In genomic region chr15:62046064-62046779, GRCh38 we compare ENCODE assay signal across 11 cellular contexts. TPM values are rescaled to one million over a fixed set of nuclear protein-coding genes. Genes with fewer than 3 reads are reported as not detected.
DNase-seq lines count a peak whose midpoint lies in the region; ATAC-seq, FAIRE-seq and TF ChIP-seq lines count a peak whose summit lies in the region.
"Had no signal": no experiment of that assay in that cellular context is flagged by ENCODE, and none has a peak within 500 bp of the region (broad histone marks: within the 10 kb centered on the region; RNA-seq: fewer than 3 reads in every experiment).

No MANE protein-coding gene starts in this region.

- H3K4me1 ChIP-seq in SJCRH30: no peaks in the 10 kb centered on the region
- no peaks in the 10 kb centered on the region for H3K4me1 ChIP-seq in H9 (ENCODE audit: insufficient read depth, low read length)

- H3K23ac ChIP-seq in H9 (ENCODE audit: insufficient read length, low read depth, low read length): no peak overlapping the region

- DNase-seq in T-helper 17 cell (no peak), SJCRH30 (no peak), H9 (no peak)
- DNase-seq: C1 segment of cervical spinal cord, NCI-H524 treated with DMSO at 0.1 percent for 48 hours had no signal

- H3K9ac ChIP-seq in H9 (ENCODE audit: extremely low read depth, insufficient read length, low read length): no peak overlapping the region

- H3K4me2 ChIP-seq in H9 (ENCODE audit: insufficient read depth, insufficient read length, low read length): no peak overlapping the region

- H3K36me3 Mint-ChIP-seq in T-helper 17 cell (ENCODE audit: low read depth) (no peaks in the 10 kb centered on the region), H9 (ENCODE audit: insufficient read depth in 1 of 3, low read depth in 3 of 3) (peaks cover 2 to 3% (median 3%) of the 10 kb centered on the region in 3 experiments; a peak in 5 of 7 replicates)

- no peak overlapping the region for H4K91ac ChIP-seq in H9 (ENCODE audit: insufficient read length, low read depth, low read length)

- H2BK120ac ChIP-seq in H9 (ENCODE audit: low read depth, low read length, poor library complexity, severe bottlenecking): no peak overlapping the region

- H2BK15ac ChIP-seq in H9 (ENCODE audit: low read depth, low read length): no peak overlapping the region

- no peak for TF ChIP-seq CTCF in H9 (conservative IDR thresholded peaks at IDR 0.05)

- H3K36me3 ChIP-seq in SJCRH30: peaks cover 2% of the 10 kb centered on the region; the same call in 1 of the 2 replicates

- peak; percentile 16 for FAIRE-seq in A204.1 (lab: Jason Lieb, UNC)
- FAIRE-seq: astrocyte had no signal

- H3K27me3 ChIP-seq in SJCRH30 (no peaks in the 10 kb centered on the region), H9 (ENCODE audit: insufficient read depth, low read length) (no peaks in the 10 kb centered on the region)

- ATAC-seq in GM18868 (IDR thresholded peaks at IDR 0.05; ENCODE audit: unreplicated experiment) (peak; percentile 53), HG02885 (IDR thresholded peaks at IDR 0.05; ENCODE audit: poor library complexity, unreplicated experiment) (peak; percentile 66), T-helper 17 cell (peak; percentile 71), GM19328 (IDR thresholded peaks at IDR 0.05; ENCODE audit: unreplicated experiment) (no peak), HG02759 (IDR thresholded peaks at IDR 0.05; ENCODE audit: unreplicated experiment) (no peak)

- H3K9me3 ChIP-seq in T-helper 17 cell (ENCODE audit: control insufficient read depth, low read length, poor library complexity, severe bottlenecking): no peaks in the 10 kb centered on the region
- no peaks in the 10 kb centered on the region for H3K9me3 ChIP-seq in SJCRH30 (replicated peaks)
- H3K9me3 ChIP-seq in H9 (ENCODE audit: control insufficient read depth, low read depth, low read length): no peaks in the 10 kb centered on the region

- H3K27me3 Mint-ChIP-seq in T-helper 17 cell (no peaks in the 10 kb centered on the region), H9 (ENCODE audit: low read depth) (no peaks in the 10 kb centered on the region)

- H2AFZ ChIP-seq in H9 (ENCODE audit: low read length): no peak overlapping the region

- H3K4me3 ChIP-seq in SJCRH30: no peak overlapping the region

- no peak overlapping the region for H3K56ac ChIP-seq in H9 (ENCODE audit: insufficient read length, low read depth, low read length)

- no peak overlapping the region for H2BK5ac ChIP-seq in H9 (ENCODE audit: insufficient read length, low read length)

- no peaks in the 10 kb centered on the region for H3K23me2 ChIP-seq in H9 (ENCODE audit: insufficient read length, low read depth, low read length, poor library complexity, severe bottlenecking)

- H3K4ac ChIP-seq in H9 (ENCODE audit: low read depth, low read length): no peak overlapping the region

- 0 out of 5 replicates have a peak, but pooled peaks cover 0 to 2% of the 10 kb centered on the region in 2 experiments for H3K9me3 Mint-ChIP-seq in H9

- H3K27ac ChIP-seq in SJCRH30 (no peak overlapping the region), H9 (ENCODE audit: insufficient read length, low read depth, low read length) (no peak overlapping the region)

- H2BK12ac ChIP-seq in H9 (ENCODE audit: insufficient read length, low read depth, low read length): no peak overlapping the region

- peak overlapping the region; percentile 87 for H3K4me3 Mint-ChIP-seq in T-helper 17 cell
- H3K4me3 Mint-ChIP-seq in H9: no peak overlapping the region

- H3K18ac ChIP-seq in H9 (ENCODE audit: insufficient read length, low read depth, low read length): no peak overlapping the region

- no peaks in the 10 kb centered on the region for H4K20me1 ChIP-seq in H9 (ENCODE audit: control insufficient read depth, insufficient read depth, insufficient read length)

- H3K79me1 ChIP-seq in H9 (ENCODE audit: insufficient read depth, low read depth, low read length, poor library complexity, severe bottlenecking): no peaks in the 10 kb centered on the region

- H3K14ac ChIP-seq in H9 (ENCODE audit: insufficient read depth, low read length): no peak overlapping the region

- WGBS in H9 (ENCODE audit: extremely low coverage, insufficient read length, low lambda C conversion rate): no CpG with 5 or more reads among the region's 5 CpGs

- H2AK5ac ChIP-seq in H9 (ENCODE audit: insufficient read length, low read length): no peak overlapping the region

- no peak overlapping the region for H2BK20ac ChIP-seq in H9 (ENCODE audit: low read depth, low read length, poor library complexity, severe bottlenecking)

- H4K8ac ChIP-seq in H9 (replicated peaks; ENCODE audit: insufficient read length, low read depth, low read length): no peak overlapping the region

- no peaks in the 10 kb centered on the region for H3K79me2 ChIP-seq in H9 (ENCODE audit: insufficient read depth, low read length)

- H3K27ac Mint-ChIP-seq in T-helper 17 cell (peak overlapping the region; percentile 92), H9 (no peak overlapping the region)

- H3K4me1 Mint-ChIP-seq in T-helper 17 cell (peaks cover 25% of the 10 kb centered on the region), H9 (no peaks in the 10 kb centered on the region)

- no peak overlapping the region for H4K5ac ChIP-seq in H9 (ENCODE audit: insufficient read length, low read depth, low read length)

- H3T11ph ChIP-seq in H9 (ENCODE audit: low read length): no peak overlapping the region

RNA-seq across cellular contexts. Expression of gene VPS13C, which starts 14.0 kb away (rescaled TPM):
- total RNA-seq in T-helper 17 cell: 100 to 1,000 TPM; 116 to 127 TPM
- total RNA-seq in SJCRH30 (2014; rRNA removed; shearing (Covaris generic)): 32.3 and 35.5 TPM in 2 replicates
- total RNA-seq in H9 (2021): 13.1 and 14.2 TPM in 2 replicates

RNA-seq across cellular contexts. Expression of gene C2CD4A, which starts 20.6 kb away (rescaled TPM):
- total RNA-seq in T-helper 17 cell (under 1 TPM; 0.60 to 0.65 TPM), H9 (2021) (not detected in 2 replicates)
- 0.04 and 0.10 TPM in 2 replicates for total RNA-seq in SJCRH30 (2014; rRNA removed; shearing (Covaris generic))
- total RNA-seq: astrocyte had no signal

Comparison
In these comparisons a context has a peak if more than half of its experiments do, and no peak if none do; other contexts are left out.
1. ATAC-seq: peak in GM18868 (single experiment), HG02885 (single experiment) and T-helper 17 cell (single experiment); none in GM19328 (single experiment) and HG02759 (single experiment).